ENCODE assay signal across 19 cellular contexts in the genomic region with DNA sequence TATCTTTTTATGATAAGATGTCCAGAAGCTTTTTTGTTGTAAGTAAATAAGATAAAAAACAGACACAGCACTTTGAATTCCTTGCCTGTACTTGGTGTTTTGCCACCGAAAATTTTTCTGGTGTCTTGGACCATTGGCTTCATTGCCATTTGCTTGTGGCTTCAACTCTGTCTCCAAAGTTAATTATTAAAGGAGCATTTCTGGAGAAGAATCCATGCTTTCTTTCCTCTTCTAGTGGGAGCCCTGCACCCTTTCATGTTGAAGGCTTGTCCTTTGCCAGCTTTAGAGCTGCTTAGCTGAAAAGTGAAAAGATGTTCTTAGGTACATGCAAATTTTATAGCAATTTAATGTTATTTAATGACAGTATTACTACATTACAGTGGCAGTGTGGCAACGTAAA.
DNase-seq lines count a peak whose midpoint lies in the region; ATAC-seq, FAIRE-seq and TF ChIP-seq lines count a peak whose summit lies in the region.
"Had no signal": no experiment of that assay in that cellular context is flagged by ENCODE, and none has a peak within 500 bp of the region (broad histone marks: within the 10 kb centered on the region; RNA-seq: fewer than 3 reads in every experiment).

No MANE protein-coding gene starts in this region.

- ATAC-seq in sciatic nerve, result no peak
- ATAC-seq: GM23338, Panc1, SK-N-SH treated with all-trans-retinoic acid at 6 μM for 48 hours had no signal

- intact Hi-C loops in sciatic nerve (cut with DNase I), result no loop called here

- DNase-seq in Caki2 (ENCODE audit: low read depth) (peak; percentile 50), kidney tubule cell (ENCODE audit: low spot score) (peak; percentile 62), renal cortical epithelial cell (ENCODE audit: low read depth) (peak; percentile 87), occipital lobe (lab: John Stamatoyannopoulos, UW) (no peak), sciatic nerve (ENCODE audit: low spot score) (no peak), frontal cortex (ENCODE audit: low spot score in 2 of 2) (no peak)
- DNase-seq: C1 segment of cervical spinal cord, DMS79, KBM-7, NCI-H1105, NCI-H2029 treated with DMSO at 0.1 percent for 48 hours, NCI-H226, NCI-H510A treated with DMSO at 0.1 percent for 48 hours, NCI-H774 had no signal

- TF ChIP-seq CTCF in VCaP (conservative IDR thresholded peaks at IDR 0.05), result no peak

- H3K27ac ChIP-seq in VCaP, result peak overlapping the region; percentile 63

- FAIRE-seq in frontal cortex (lab: Jason Lieb, UNC), result no peak
- FAIRE-seq: D721Med had no signal

- in situ Hi-C loops in Caki2 (cut with HindIII; ENCODE audit: low pct_unique_long_range_greater_than_20kb, low sequenced_read_pairs), result no loop called here

Comparison
In these comparisons a context has a peak if more than half of its experiments do, and no peak if none do; other contexts are left out.
1. DNase-seq: peak in Caki2 (single experiment), kidney tubule cell (single experiment) and renal cortical epithelial cell (single experiment); none in occipital lobe (single experiment), sciatic nerve (single experiment) and frontal cortex (0 of 2).